In genomic region chr11:89669993-89670669, GRCh38 we compare ENCODE assay signal across 12 cellular contexts. TPM values are rescaled to one million over a fixed set of nuclear protein-coding genes. Genes with fewer than 3 reads are reported as not detected.
DNase-seq lines count a peak whose midpoint lies in the region; ATAC-seq, FAIRE-seq and TF ChIP-seq lines count a peak whose summit lies in the region.
"Not testable (repeated sequence)": the region's sequence is repeated elsewhere in the genome, so short reads cannot be mapped to it uniquely, and the experiment has no call there.
"Had no signal": no experiment of that assay in that cellular context is flagged by ENCODE, and none has a peak within 500 bp of the region (broad histone marks: within the 10 kb centered on the region; RNA-seq: fewer than 3 reads in every experiment).

No MANE protein-coding gene starts in this region.

- H3K27ac ChIP-seq in right lobe of liver: peak overlapping the region in 1 of 3 donors; percentile 60

- H3K4me3 ChIP-seq in bronchial epithelial cell (ENCODE audit: low read depth, low read length); right lobe of liver: not testable (repeated sequence)

- DNase-seq in DMS53 (lab: John Stamatoyannopoulos, UW): peak; percentile 23
- not testable (repeated sequence) for DNase-seq in bronchial epithelial cell (ENCODE audit: low read depth); left lobe of liver (ENCODE audit: low spot score); right lobe of liver; urothelium cell line (ENCODE audit: low spot score)

- H3K36me3 ChIP-seq in bronchial epithelial cell (ENCODE audit: control insufficient read depth, insufficient read depth, low read length); right lobe of liver: not testable (repeated sequence)

- not testable (repeated sequence) for H3K4me1 ChIP-seq in right lobe of liver

- H3K9me3 ChIP-seq in right lobe of liver: not testable (repeated sequence)

- intact Hi-C loops in right lobe of liver (cut with DNase I): not testable (repeated sequence)

- TF ChIP-seq CTCF in bronchial epithelial cell (IDR thresholded peaks at IDR 0.05; ENCODE audit: insufficient read depth, low read length, severe bottlenecking); right lobe of liver (IDR thresholded peaks at IDR 0.05): not testable (repeated sequence)

- not testable (repeated sequence) for H3K27me3 ChIP-seq in bronchial epithelial cell (ENCODE audit: control insufficient read depth, insufficient read depth, low read length); right lobe of liver

- 35% methylated on average over 4 of the region's 4 CpGs for WGBS in right lobe of liver (ENCODE audit: insufficient coverage, low coverage, low lambda C conversion rate, missing lambda C conversion rate)

- TF ChIP-seq POLR2A in right lobe of liver (IDR thresholded peaks at IDR 0.05): not testable (repeated sequence)

- ATAC-seq in left lobe of liver: peak; percentile 61
- peak; percentile 31 to 69 (median 50) for ATAC-seq in right lobe of liver

- FAIRE-seq in bronchial epithelial cell (lab: Jason Lieb, UNC) (peak; percentile 58), urothelium cell line (lab: Jason Lieb, UNC) (peak; percentile 90)

RNA-seq across cellular contexts. Expression of gene TRIM77, which starts 40.0 kb away (rescaled TPM):
- total RNA-seq in bronchial epithelial cell (not detected in 2 replicates), left lobe of liver (not detected), right lobe of liver (not detected)
- total RNA-seq: A673; CD4-positive, alpha-beta memory T cell; CD4-positive, CD25-positive, alpha-beta regulatory T cell; CD8-positive, alpha-beta memory T cell; Daoy; G401; GM12878 had no signal
